ENCODE assay signal across 1 cellular context in the genomic region with DNA sequence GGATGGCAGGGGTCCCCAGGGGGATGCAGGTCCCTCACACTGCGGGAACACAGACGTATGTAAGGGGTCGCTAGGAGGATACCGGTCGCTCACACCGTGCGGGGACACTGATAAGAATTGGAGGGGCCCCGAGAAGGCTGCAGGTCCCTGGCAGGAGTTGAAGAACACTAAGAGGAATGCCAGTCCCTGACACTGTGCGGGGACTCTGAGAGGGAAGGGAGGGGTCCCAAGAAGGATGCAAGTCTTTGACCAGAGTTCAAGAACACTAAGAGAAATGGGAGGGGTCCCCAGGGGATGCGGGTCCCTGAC.
TF ChIP-seq lines count a peak whose summit lies in the region.

No MANE protein-coding gene starts in this region.

TF ChIP-seq in WTC11, 78 proteins besides CTCF, POLR2A, EP300 and RAD21 (continued from another document):
- TF ChIP-seq SMAD4 (CRISPR knock-in tag; IDR thresholded peaks at IDR 0.05) (no peak), NFYB (CRISPR knock-in tag; conservative IDR thresholded peaks at IDR 0.05; ENCODE audit: low read depth) (no peak), NFE2L1 (CRISPR knock-in tag; IDR thresholded peaks at IDR 0.05) (no peak), ZNF263 (CRISPR knock-in tag; IDR thresholded peaks at IDR 0.05; ENCODE audit: low read depth) (no peak), ATF2 (CRISPR knock-in tag; IDR thresholded peaks at IDR 0.05; ENCODE audit: borderline replicate concordance, low read depth) (no peak), ZNF671 (CRISPR knock-in tag; IDR thresholded peaks at IDR 0.05) (no peak), CDX4 (CRISPR knock-in tag; IDR thresholded peaks at IDR 0.05; ENCODE audit: borderline replicate concordance) (no peak), GRHL2 (CRISPR knock-in tag; IDR thresholded peaks at IDR 0.05; ENCODE audit: insufficient replicate concordance, severe bottlenecking) (no peak), TCF7 (CRISPR knock-in tag; IDR thresholded peaks at IDR 0.05; ENCODE audit: low read depth) (no peak), USF1 (CRISPR knock-in tag; IDR thresholded peaks at IDR 0.05) (no peak), PRRX2 (CRISPR knock-in tag; IDR thresholded peaks at IDR 0.05) (no peak), TP53 (CRISPR knock-in tag; IDR thresholded peaks at IDR 0.05) (no peak)
- TF ChIP-seq, protein P1, sequence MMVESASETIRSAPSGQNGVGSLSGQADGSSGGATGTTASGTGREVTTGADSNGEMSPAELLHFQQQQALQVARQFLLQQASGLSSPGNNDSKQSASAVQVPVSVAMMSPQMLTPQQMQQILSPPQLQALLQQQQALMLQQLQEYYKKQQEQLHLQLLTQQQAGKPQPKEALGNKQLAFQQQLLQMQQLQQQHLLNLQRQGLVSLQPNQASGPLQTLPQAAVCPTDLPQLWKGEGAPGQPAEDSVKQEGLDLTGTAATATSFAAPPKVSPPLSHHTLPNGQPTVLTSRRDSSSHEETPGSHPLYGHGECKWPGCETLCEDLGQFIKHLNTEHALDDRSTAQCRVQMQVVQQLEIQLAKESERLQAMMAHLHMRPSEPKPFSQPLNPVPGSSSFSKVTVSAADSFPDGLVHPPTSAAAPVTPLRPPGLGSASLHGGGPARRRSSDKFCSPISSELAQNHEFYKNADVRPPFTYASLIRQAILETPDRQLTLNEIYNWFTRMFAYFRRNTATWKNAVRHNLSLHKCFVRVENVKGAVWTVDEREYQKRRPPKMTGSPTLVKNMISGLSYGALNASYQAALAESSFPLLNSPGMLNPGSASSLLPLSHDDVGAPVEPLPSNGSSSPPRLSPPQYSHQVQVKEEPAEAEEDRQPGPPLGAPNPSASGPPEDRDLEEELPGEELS (CRISPR knock-in tag; IDR thresholded peaks at IDR 0.05) = no peak
- TF ChIP-seq, protein P2, sequence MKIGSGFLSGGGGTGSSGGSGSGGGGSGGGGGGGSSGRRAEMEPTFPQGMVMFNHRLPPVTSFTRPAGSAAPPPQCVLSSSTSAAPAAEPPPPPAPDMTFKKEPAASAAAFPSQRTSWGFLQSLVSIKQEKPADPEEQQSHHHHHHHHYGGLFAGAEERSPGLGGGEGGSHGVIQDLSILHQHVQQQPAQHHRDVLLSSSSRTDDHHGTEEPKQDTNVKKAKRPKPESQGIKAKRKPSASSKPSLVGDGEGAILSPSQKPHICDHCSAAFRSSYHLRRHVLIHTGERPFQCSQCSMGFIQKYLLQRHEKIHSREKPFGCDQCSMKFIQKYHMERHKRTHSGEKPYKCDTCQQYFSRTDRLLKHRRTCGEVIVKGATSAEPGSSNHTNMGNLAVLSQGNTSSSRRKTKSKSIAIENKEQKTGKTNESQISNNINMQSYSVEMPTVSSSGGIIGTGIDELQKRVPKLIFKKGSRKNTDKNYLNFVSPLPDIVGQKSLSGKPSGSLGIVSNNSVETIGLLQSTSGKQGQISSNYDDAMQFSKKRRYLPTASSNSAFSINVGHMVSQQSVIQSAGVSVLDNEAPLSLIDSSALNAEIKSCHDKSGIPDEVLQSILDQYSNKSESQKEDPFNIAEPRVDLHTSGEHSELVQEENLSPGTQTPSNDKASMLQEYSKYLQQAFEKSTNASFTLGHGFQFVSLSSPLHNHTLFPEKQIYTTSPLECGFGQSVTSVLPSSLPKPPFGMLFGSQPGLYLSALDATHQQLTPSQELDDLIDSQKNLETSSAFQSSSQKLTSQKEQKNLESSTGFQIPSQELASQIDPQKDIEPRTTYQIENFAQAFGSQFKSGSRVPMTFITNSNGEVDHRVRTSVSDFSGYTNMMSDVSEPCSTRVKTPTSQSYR (CRISPR knock-in tag; IDR thresholded peaks at IDR 0.05) = no peak
- TF ChIP-seq, protein P3, sequence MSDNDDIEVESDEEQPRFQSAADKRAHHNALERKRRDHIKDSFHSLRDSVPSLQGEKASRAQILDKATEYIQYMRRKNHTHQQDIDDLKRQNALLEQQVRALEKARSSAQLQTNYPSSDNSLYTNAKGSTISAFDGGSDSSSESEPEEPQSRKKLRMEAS (CRISPR knock-in tag; IDR thresholded peaks at IDR 0.05) = no peak
